In genomic region chr17:50946223-50946890, GRCh38 we compare ENCODE assay signal across 13 cellular contexts.
DNase-seq lines count a peak whose midpoint lies in the region; ATAC-seq and TF ChIP-seq lines count a peak whose summit lies in the region.
"Had no signal": no experiment of that assay in that cellular context is flagged by ENCODE, and none has a peak within 500 bp of the region (broad histone marks: within the 10 kb centered on the region; RNA-seq: fewer than 3 reads in every experiment).

No MANE protein-coding gene starts in this region.

- peaks cover 66% of the 10 kb centered on the region for H3K4me1 ChIP-seq in left ventricle myocardium inferior
- peaks cover 13% of the 10 kb centered on the region for H3K4me1 ChIP-seq in right cardiac atrium (ENCODE audit: control insufficient read depth, insufficient read depth, low read length)
- peaks cover 46 to 64% of the 10 kb centered on the region in 2 donors for H3K4me1 ChIP-seq in adrenal gland (replicated peaks in 1 of 2)
- peaks cover 69 to 74% of the 10 kb centered on the region in 2 donors for H3K4me1 ChIP-seq in mucosa of rectum (ENCODE audit: control insufficient read depth in 2 of 2, insufficient read depth in 2 of 2, low read length in 2 of 2)
- peaks cover 46% of the 10 kb centered on the region for H3K4me1 ChIP-seq in vagina
- H3K4me1 ChIP-seq in effector memory CD4-positive, alpha-beta T cell (ENCODE audit: control insufficient read depth, insufficient read depth, low read length, poor library complexity, severe bottlenecking), result peaks cover 20% of the 10 kb centered on the region

- intact Hi-C loops in left ventricle myocardium inferior (cut with micrococcal nuclease), result no loop called here
- intact Hi-C loops in right cardiac atrium (cut with DNase I), result loop anchor here in 3 of 4 donors (5.0 kb wide), 1 partner anchor 94 kb away; no protein-coding TSS in a partner anchor
- intact Hi-C loops in adrenal gland (cut with DNase I), result no loop called here
- intact Hi-C loops in vagina (cut with DNase I), result no loop called here

- peak overlapping the region in 1 of 2 donors; percentile 42 for H3K9ac ChIP-seq in mucosa of rectum (ENCODE audit: low read depth in 1 of 2, low read length in 2 of 2)

- no peaks in the 10 kb centered on the region for H3K36me3 ChIP-seq in left ventricle myocardium inferior
- H3K36me3 ChIP-seq in adrenal gland (replicated peaks in 1 of 2), result no peaks in the 10 kb centered on the region
- H3K36me3 ChIP-seq in mucosa of rectum (ENCODE audit: control insufficient read depth in 2 of 2, insufficient read depth in 2 of 2, low read length in 2 of 2), result no peaks in the 10 kb centered on the region
- no peaks in the 10 kb centered on the region for H3K36me3 ChIP-seq in vagina
- no peaks in the 10 kb centered on the region for H3K36me3 ChIP-seq in effector memory CD4-positive, alpha-beta T cell (ENCODE audit: control insufficient read depth, insufficient read depth, low read length)

- no peaks in the 10 kb centered on the region for H3K9me3 ChIP-seq in left ventricle myocardium inferior (replicated peaks)
- H3K9me3 ChIP-seq in right cardiac atrium (ENCODE audit: control insufficient read depth, low read length), result no peaks in the 10 kb centered on the region
- no peaks in the 10 kb centered on the region for H3K9me3 ChIP-seq in adrenal gland (replicated peaks in 1 of 3)
- H3K9me3 ChIP-seq in mucosa of rectum (ENCODE audit: control insufficient read depth in 2 of 2, low read length in 2 of 2), result no peaks in the 10 kb centered on the region
- H3K9me3 ChIP-seq in vagina, result no peaks in the 10 kb centered on the region
- H3K9me3 ChIP-seq in effector memory CD4-positive, alpha-beta T cell (ENCODE audit: control insufficient read depth, low read length), result no peaks in the 10 kb centered on the region

- ATAC-seq in right cardiac atrium (no peak), HG03135 (IDR thresholded peaks at IDR 0.05; ENCODE audit: unreplicated experiment) (no peak)

- 96% methylated on average over 12 of the region's 12 CpGs for WGBS in right cardiac atrium
- WGBS in adrenal gland, 4 donors, result 92 to 97% (median 96%) methylated on average over 5 to 12 of the region's 12 CpGs

- TF ChIP-seq POLR2A in adrenal gland (IDR thresholded peaks at IDR 0.05), result no peak
- TF ChIP-seq POLR2A in vagina (IDR thresholded peaks at IDR 0.05), result no peak

- H3K27me3 ChIP-seq in left ventricle myocardium inferior (ENCODE audit: low read depth) (no peaks in the 10 kb centered on the region), right cardiac atrium (ENCODE audit: control insufficient read depth, insufficient read depth) (no peaks in the 10 kb centered on the region), adrenal gland (no peaks in the 10 kb centered on the region), mucosa of rectum (ENCODE audit: control insufficient read depth in 2 of 2, insufficient read depth in 2 of 2, low read length in 2 of 2) (no peaks in the 10 kb centered on the region), vagina (no peaks in the 10 kb centered on the region)
- H3K27me3 ChIP-seq in effector memory CD4-positive, alpha-beta T cell (replicated peaks; ENCODE audit: control insufficient read depth, insufficient read depth, low read length, poor library complexity, severe bottlenecking), result no peaks in the 10 kb centered on the region

- DNase-seq in left ventricle myocardium inferior (no peak), right cardiac atrium (no peak), adrenal gland (peak in 4 of 7 donors; percentile 22 to 50 (median 28)), vagina (ENCODE audit: extremely low spot score in 2 of 2) (peak in 1 of 2 donors; percentile 83), GM03348 (ENCODE audit: low spot score) (no peak)
- DNase-seq in effector memory CD4-positive, alpha-beta T cell, result no peak
- DNase-seq: anterior cingulate cortex; GOT3; NCI-H1436 treated with DMSO at 0.1 percent for 48 hours; NCI-H524 treated with DMSO at 0.1 percent for 48 hours; stimulated activated CD4-positive, alpha-beta T cell treated with anti-CD3 and anti-CD28 coated beads, Interleukin-1b, Interleukin-23, amount 100 ng/mL, for 48 hours had no signal

- H3K4me3 ChIP-seq in left ventricle myocardium inferior, result no peak overlapping the region
- H3K4me3 ChIP-seq in right cardiac atrium (ENCODE audit: low read length), result no peak overlapping the region
- no peak overlapping the region for H3K4me3 ChIP-seq in adrenal gland
- H3K4me3 ChIP-seq in mucosa of rectum (ENCODE audit: low read length in 2 of 2), result no peak overlapping the region
- no peak overlapping the region for H3K4me3 ChIP-seq in vagina
- H3K4me3 ChIP-seq in effector memory CD4-positive, alpha-beta T cell (ENCODE audit: insufficient read depth, low read depth, low read length, poor library complexity, severe bottlenecking), result no peak overlapping the region

- TF ChIP-seq CTCF in left ventricle myocardium inferior (IDR thresholded peaks at IDR 0.05; ENCODE audit: borderline replicate concordance), result no peak
- no peak for TF ChIP-seq CTCF in adrenal gland (IDR thresholded peaks at IDR 0.05)
- no peak for TF ChIP-seq CTCF in vagina (IDR thresholded peaks at IDR 0.05)

- H3K27ac ChIP-seq in left ventricle myocardium inferior (replicated peaks), result peak overlapping the region; percentile 12
- H3K27ac ChIP-seq in right cardiac atrium (ENCODE audit: low read length), result no peak overlapping the region
- H3K27ac ChIP-seq in adrenal gland, result peak overlapping the region in 2 of 5 donors; percentile 41 to 99
- peak overlapping the region; percentile 93 to 97 for H3K27ac ChIP-seq in mucosa of rectum (ENCODE audit: low read depth in 2 of 2, low read length in 2 of 2)
- peak overlapping the region; percentile 0 for H3K27ac ChIP-seq in vagina
- H3K27ac ChIP-seq in effector memory CD4-positive, alpha-beta T cell (ENCODE audit: insufficient read depth, low read length, poor library complexity, severe bottlenecking), result no peak overlapping the region

Comparison
In these comparisons a context has a peak if more than half of its experiments do, and no peak if none do; other contexts are left out.
1. H3K27ac ChIP-seq: peak in left ventricle myocardium inferior (single experiment), mucosa of rectum (2 of 2) and vagina (single experiment); none in right cardiac atrium (single experiment) and effector memory CD4-positive, alpha-beta T cell (single experiment).
2. intact Hi-C loops: an anchor here in right cardiac atrium (5.0 kb wide); none called in left ventricle myocardium inferior, adrenal gland and vagina.
3. DNase-seq: peak in adrenal gland (4 of 7); none in left ventricle myocardium inferior (single experiment), right cardiac atrium (0 of 3), effector memory CD4-positive, alpha-beta T cell (0 of 3) and GM03348 (single experiment).